In genomic region chr9:134698587-134699342, GRCh38 we compare ENCODE assay signal across 8 cellular contexts. TPM values are rescaled to one million over a fixed set of nuclear protein-coding genes. Genes with fewer than 3 reads are reported as not detected.
A peak's percentile ranks its signal among the peaks of the same experiment; 100 is the strongest.
DNase-seq lines count a peak whose midpoint lies in the region; ATAC-seq and TF ChIP-seq lines count a peak whose summit lies in the region.

No MANE protein-coding gene starts in this region.

- H3K36me3 ChIP-seq in SJSA1 (peaks cover 75% of the 10 kb centered on the region), body of pancreas (replicated peaks in 1 of 2; ENCODE audit: insufficient read depth in 1 of 2, low read depth in 2 of 2) (no peaks in the 10 kb centered on the region)

- no peak overlapping the region for H3K27ac Mint-ChIP-seq in immature natural killer cell

- no peaks in the 10 kb centered on the region for H3K9me3 Mint-ChIP-seq in immature natural killer cell

- no peak for TF ChIP-seq POLR2A in body of pancreas (IDR thresholded peaks at IDR 0.05)

- WGBS in body of pancreas, 2 donors, result 36 to 37% methylated on average over 6 to 14 of the region's 19 CpGs

- H3K4me3 ChIP-seq in SJSA1 (no peak overlapping the region), body of pancreas (no peak overlapping the region)

- H3K4me3 Mint-ChIP-seq in immature natural killer cell, result no peak overlapping the region

- peaks cover 0 to 4% (median 0%) of the 10 kb centered on the region in 3 donors for H3K27me3 Mint-ChIP-seq in immature natural killer cell (ENCODE audit: low read depth in 3 of 3)

- no peaks in the 10 kb centered on the region; the same call in 1 of the 2 replicates for H3K4me1 ChIP-seq in SJSA1 (replicated peaks)
- H3K4me1 ChIP-seq in body of pancreas, result peaks cover 10% of the 10 kb centered on the region

- intact Hi-C loops in body of pancreas (cut with DNase I), result loop anchor here (5.0 to 10.0 kb wide), 2 partner anchors 39 to 716 kb away; no protein-coding TSS in a partner anchor

- H3K36me3 Mint-ChIP-seq in immature natural killer cell, result no peaks in the 10 kb centered on the region

- DNase-seq in D341Med (ENCODE audit: low spot score) (peak; percentile 86), HuH-7.5 (ENCODE audit: low spot score) (peak; percentile 92), SJSA1 (ENCODE audit: low read depth in 1 of 2, low spot score in 2 of 2) (peak; percentile 42 to 65), body of pancreas (peak; percentile 61 to 73 (median 72)), immature natural killer cell (peak; percentile 20 to 33 (median 25)), NCI-H510A (lab: John Stamatoyannopoulos, UW) (no peak)
- peak; percentile 73 for DNase-seq in stimulated activated CD4-positive, alpha-beta T cell treated with anti-CD3 and anti-CD28 coated beads, Interleukin-15, amount 100 ng/mL, for 24 hours

- no peaks in the 10 kb centered on the region for H3K27me3 ChIP-seq in SJSA1 (replicated peaks)
- no peaks in the 10 kb centered on the region for H3K27me3 ChIP-seq in body of pancreas

- TF ChIP-seq CTCF in body of pancreas (IDR thresholded peaks at IDR 0.05), result peak; percentile 79 to 93 (median 86)

- ATAC-seq in body of pancreas (peak; percentile 75), HG02938 (IDR thresholded peaks at IDR 0.05; ENCODE audit: unreplicated experiment) (no peak)

- no peaks in the 10 kb centered on the region for H3K4me1 Mint-ChIP-seq in immature natural killer cell

- H3K9me3 ChIP-seq in SJSA1 (replicated peaks), result no peaks in the 10 kb centered on the region
- no peaks in the 10 kb centered on the region for H3K9me3 ChIP-seq in body of pancreas

- no peak overlapping the region for H3K27ac ChIP-seq in SJSA1
- H3K27ac ChIP-seq in body of pancreas, result no peak overlapping the region

RNA-seq across cellular contexts. Expression of gene COL5A1, which starts 57.2 kb away (rescaled TPM):
- 148 and 165 TPM in 2 replicates for total RNA-seq in SJSA1 (2014; rRNA removed; shearing (Covaris generic))
- total RNA-seq in body of pancreas, result 10 to 100 TPM in 1 of 2 donors, 1 to 10 TPM in 1; 7.0 to 14.5 TPM
- not detected for polyA plus RNA-seq in immature natural killer cell
